7 cellular contexts compared by ENCODE assay signal in genomic region chr22:50304528-50305392, GRCh38. TPM values are rescaled to one million over a fixed set of nuclear protein-coding genes. Genes with fewer than 3 reads are reported as not detected.
DNase-seq lines count a peak whose midpoint lies in the region; ATAC-seq, FAIRE-seq and TF ChIP-seq lines count a peak whose summit lies in the region.

No MANE protein-coding gene starts in this region.

- no peak for FAIRE-seq in kidney (lab: Jason Lieb, UNC)

- no peaks in the 10 kb centered on the region for H3K9me3 ChIP-seq in adrenal gland (replicated peaks in 1 of 3)
- no peaks in the 10 kb centered on the region for H3K9me3 ChIP-seq in kidney (ENCODE audit: control insufficient read depth in 1 of 2, low read length in 2 of 2)
- H3K9me3 ChIP-seq in thymus (ENCODE audit: control insufficient read depth): no peaks in the 10 kb centered on the region
- no peaks in the 10 kb centered on the region for H3K9me3 ChIP-seq in effector memory CD4-positive, alpha-beta T cell (ENCODE audit: control insufficient read depth, low read length)

- H3K27ac ChIP-seq in adrenal gland (peak overlapping the region; percentile 84 to 97 (median 94)), kidney (ENCODE audit: low read depth in 2 of 2, low read length in 2 of 2) (peak overlapping the region; percentile 93 to 97), thymus (ENCODE audit: low read depth) (peak overlapping the region; percentile 58)
- no peak overlapping the region for H3K27ac ChIP-seq in effector memory CD4-positive, alpha-beta T cell (ENCODE audit: insufficient read depth, low read length, poor library complexity, severe bottlenecking)

- peak overlapping the region; percentile 10 to 82 for H3K9ac ChIP-seq in kidney (ENCODE audit: low read length in 2 of 2)

- H3K9me3 Mint-ChIP-seq in IgD-negative memory B cell: no peaks in the 10 kb centered on the region

- TF ChIP-seq POLR2A in adrenal gland (IDR thresholded peaks at IDR 0.05): peak in 1 of 2 donors; percentile 12

- H3K4me1 Mint-ChIP-seq in IgD-negative memory B cell: peaks cover 17 to 37% (median 31%) of the 10 kb centered on the region in 3 donors

- H3K4me3 ChIP-seq in adrenal gland (peak overlapping the region in 1 of 4 donors; percentile 99), kidney (ENCODE audit: low read length in 2 of 2) (peak overlapping the region; percentile 28 to 84), thymus (ENCODE audit: low read length) (no peak overlapping the region)
- H3K4me3 ChIP-seq in effector memory CD4-positive, alpha-beta T cell (ENCODE audit: insufficient read depth, low read depth, low read length, poor library complexity, severe bottlenecking): no peak overlapping the region

- 22 to 28% (median 23%) methylated on average over 9 to 22 of the region's 22 CpGs for WGBS in adrenal gland, 4 donors
- 71% methylated on average over 22 of the region's 22 CpGs for WGBS in thymus

- no peaks in the 10 kb centered on the region for H3K27me3 ChIP-seq in adrenal gland
- peaks cover 51% of the 10 kb centered on the region for H3K27me3 ChIP-seq in thymus (ENCODE audit: control insufficient read depth, insufficient read depth)
- H3K27me3 ChIP-seq in effector memory CD4-positive, alpha-beta T cell (replicated peaks; ENCODE audit: control insufficient read depth, insufficient read depth, low read length, poor library complexity, severe bottlenecking): peaks cover 5% of the 10 kb centered on the region

- intact Hi-C loops in adrenal gland (cut with DNase I): no loop called here
- intact Hi-C loops in kidney (cut with DNase I): no loop called here

- H3K36me3 ChIP-seq in adrenal gland (replicated peaks in 1 of 2) (no peaks in the 10 kb centered on the region), kidney (ENCODE audit: control insufficient read depth in 1 of 2, insufficient read depth in 2 of 2, low read length in 2 of 2) (no peaks in the 10 kb centered on the region), thymus (ENCODE audit: control insufficient read depth, insufficient read depth) (no peaks in the 10 kb centered on the region)
- H3K36me3 ChIP-seq in effector memory CD4-positive, alpha-beta T cell (ENCODE audit: control insufficient read depth, insufficient read depth, low read length): no peaks in the 10 kb centered on the region

- DNase-seq in adrenal gland (peak in 6 of 7 donors; percentile 54 to 81 (median 71)), kidney (no peak), left lobe of liver (ENCODE audit: low spot score) (no peak)
- DNase-seq in effector memory CD4-positive, alpha-beta T cell: no peak

- H3K36me3 Mint-ChIP-seq in IgD-negative memory B cell: no peaks in the 10 kb centered on the region

- TF ChIP-seq CTCF in adrenal gland (IDR thresholded peaks at IDR 0.05) (no peak), kidney (IDR thresholded peaks at IDR 0.05; ENCODE audit: borderline replicate concordance, extremely low read depth, insufficient read depth) (no peak)

- no peak for ATAC-seq in GM18867 (IDR thresholded peaks at IDR 0.05; ENCODE audit: unreplicated experiment)
- no peak for ATAC-seq in left lobe of liver

- H3K4me3 Mint-ChIP-seq in IgD-negative memory B cell: peak overlapping the region in 2 of 4 donors; percentile 63 to 91

- peaks cover 81 to 85% of the 10 kb centered on the region in 2 donors for H3K4me1 ChIP-seq in adrenal gland (replicated peaks in 1 of 2)
- peaks cover 37 to 66% of the 10 kb centered on the region in 2 donors for H3K4me1 ChIP-seq in kidney (ENCODE audit: control insufficient read depth in 1 of 2, insufficient read depth in 1 of 2, low read depth in 1 of 2, low read length in 2 of 2)
- peaks cover 13% of the 10 kb centered on the region for H3K4me1 ChIP-seq in thymus (ENCODE audit: control insufficient read depth, insufficient read depth, low read length)
- peaks cover 11% of the 10 kb centered on the region for H3K4me1 ChIP-seq in effector memory CD4-positive, alpha-beta T cell (ENCODE audit: control insufficient read depth, insufficient read depth, low read length, poor library complexity, severe bottlenecking)

- H3K27ac Mint-ChIP-seq in IgD-negative memory B cell: peak overlapping the region in 2 of 3 donors; percentile 28 to 68

- H3K27me3 Mint-ChIP-seq in IgD-negative memory B cell: peaks cover 13% of the 10 kb centered on the region

RNA-seq across cellular contexts. Expression of gene PLXNB2, which starts 2.7 kb away (rescaled TPM):
- polyA plus RNA-seq in IgD-negative memory B cell: 2.7 TPM
- 100 to 1,000 TPM; 118 to 412 (median 329) TPM for total RNA-seq in adrenal gland
- 100 to 1,000 TPM in 2 of 3 donors, 10 to 100 TPM in 1; 38.1 to 431 (median 268) TPM for polyA plus RNA-seq in adrenal gland
- 383 TPM for total RNA-seq in kidney
- polyA plus RNA-seq in kidney (ENCODE audit: insufficient read depth, low read depth, low replicate concordance): 128 TPM
- polyA plus RNA-seq in thymus: 53.2 TPM
- 187 TPM for total RNA-seq in left lobe of liver

RNA-seq across cellular contexts. Expression of gene DENND6B, which starts 22.1 kb away (rescaled TPM):
- polyA plus RNA-seq in IgD-negative memory B cell (1.2 TPM), adrenal gland (10 to 100 TPM in 2 of 3 donors, 1 to 10 TPM in 1; 2.5 to 32.7 (median 21.7) TPM), kidney (ENCODE audit: insufficient read depth, low read depth, low replicate concordance) (14.5 TPM), thymus (8.3 TPM)
- total RNA-seq in adrenal gland (10 to 100 TPM in 2 of 8 donors, 1 to 10 TPM in 6; 4.5 to 16.9 (median 8.9) TPM), kidney (16.7 TPM), left lobe of liver (1.8 TPM)

RNA-seq across cellular contexts. Expression of gene MAPK11, which starts 34.6 kb away (rescaled TPM):
- polyA plus RNA-seq in IgD-negative memory B cell (0.59 TPM), adrenal gland (10 to 100 TPM in 2 of 3 donors, 1 to 10 TPM in 1; 2.0 to 29.5 (median 25.1) TPM), kidney (ENCODE audit: insufficient read depth, low read depth, low replicate concordance) (11.4 TPM), thymus (17.7 TPM)
- total RNA-seq in adrenal gland (1 to 10 TPM; 4.7 to 9.3 (median 6.7) TPM), kidney (18.3 TPM), left lobe of liver (8.2 TPM)

RNA-seq across cellular contexts. Expression of gene PPP6R2, which starts 38.4 kb away (rescaled TPM):
- polyA plus RNA-seq in IgD-negative memory B cell: 27.0 TPM
- total RNA-seq in adrenal gland: 100 to 1,000 TPM in 1 of 8 donors, 10 to 100 TPM in 7; 48.2 to 104 (median 73.0) TPM
- 100 to 1,000 TPM in 1 of 3 donors, 10 to 100 TPM in 2; 19.6 to 129 (median 84.7) TPM for polyA plus RNA-seq in adrenal gland
- total RNA-seq in kidney: 53.8 TPM
- polyA plus RNA-seq in kidney (ENCODE audit: insufficient read depth, low read depth, low replicate concordance): 39.4 TPM
- 45.4 TPM for polyA plus RNA-seq in thymus
- total RNA-seq in left lobe of liver: 65.4 TPM

RNA-seq across cellular contexts. Expression of gene MAPK12, which starts 43.3 kb away (rescaled TPM):
- polyA plus RNA-seq in IgD-negative memory B cell (0.94 TPM), adrenal gland (10 to 100 TPM in 2 of 3 donors, 1 to 10 TPM in 1; 1.7 to 17.1 (median 13.9) TPM), kidney (ENCODE audit: insufficient read depth, low read depth, low replicate concordance) (13.4 TPM), thymus (8.2 TPM)
- total RNA-seq in adrenal gland (1 to 10 TPM; 3.1 to 6.8 (median 5.4) TPM), kidney (15.9 TPM), left lobe of liver (5.0 TPM)

Comparison
In these comparisons a context has a peak if more than half of its experiments do, and no peak if none do; other contexts are left out.
1. DNase-seq: peak in adrenal gland (6 of 7); none in kidney (single experiment), left lobe of liver (single experiment) and effector memory CD4-positive, alpha-beta T cell (0 of 3).
2. H3K4me3 ChIP-seq: peak in kidney (2 of 2); none in thymus (single experiment) and effector memory CD4-positive, alpha-beta T cell (single experiment).
3. RNA of gene PLXNB2, which starts 2.7 kb away (polyA plus RNA-seq): 38.1 to 431 TPM in adrenal gland, 128 TPM in kidney (single experiment) and 53.2 TPM in thymus (single experiment); 2.7 TPM in IgD-negative memory B cell (single experiment); every median in the first group is over 10 times any median in the second.